Comparison of ENCODE assay signal across 20 cellular contexts in genomic region chr6:81768150-81768942, GRCh38.
"Had no signal": no experiment of that assay in that cellular context is flagged by ENCODE, and none has a peak within 500 bp of the region (broad histone marks: within the 10 kb centered on the region; RNA-seq: fewer than 3 reads in every experiment).

No MANE protein-coding gene starts in this region.

- H3K27me3 ChIP-seq: ascending aorta, breast epithelium, gastroesophageal sphincter, heart left ventricle, left lung had no signal

- H3K9me3 ChIP-seq: ascending aorta, breast epithelium, gastroesophageal sphincter, heart left ventricle, left lung, prostate gland, spleen had no signal

- H3K4me3 ChIP-seq: ascending aorta, breast epithelium, gastroesophageal sphincter, heart left ventricle, left lung, prostate gland, spleen had no signal

- FAIRE-seq: endometrium, kidney, urothelium cell line had no signal

- ATAC-seq: activated CD8-positive, alpha-beta T cell treated with anti-CD3 and anti-CD28 coated beads, Interleukin-2, amount 10 ng/mL, durations not matched to agents 7 days and 5 days; activated T-cell treated with anti-CD3 and anti-CD28 coated beads, Interleukin-2, amount 50 U/mL, for 72 hours; heart left ventricle; right cardiac atrium; stimulated activated naive B cell treated with anti-CD40 and anti-IgM and Interleukin-4, amounts not matched to agents 10 μg/mL and 1 μg/mL and 100 μg/mL, for 72 hours had no signal

- H3K4me1 ChIP-seq: prostate gland had no signal

- H3K36me3 ChIP-seq: ascending aorta, breast epithelium, gastroesophageal sphincter, heart left ventricle, left lung, prostate gland, spleen had no signal

- DNase-seq: activated CD4-positive, alpha-beta T cell treated with anti-CD3 and anti-CD28 coated beads, Interleukin-2, amount 10 ng/mL, durations not matched to agents 24 days and 14 days; activated CD8-positive, alpha-beta memory T cell treated with anti-CD3 and anti-CD28 coated beads, Interleukin-2, amount 50 U/mL, for 48 hours; activated CD8-positive, alpha-beta T cell treated with anti-CD3 and anti-CD28 coated beads, Interleukin-2, amount 10 ng/mL, durations not matched to agents 7 days and 5 days; activated effector memory CD4-positive, alpha-beta T cell treated with anti-CD3 and anti-CD28 coated beads, Interleukin-2, amount 50 U/mL, for 16 hours; activated naive CD4-positive, alpha-beta T cell treated with anti-CD3 and anti-CD28 coated beads, Interleukin-2, amount 50 U/mL, for 16 hours; activated T-cell treated with anti-CD3 and anti-CD28 coated beads, Interleukin-2, amount 50 U/mL, for 72 hours; cortex of kidney; erythroblast; heart left ventricle; kidney; spleen; stimulated activated naive B cell treated with anti-CD40 and anti-IgM and Interleukin-4, amounts not matched to agents 10 μg/mL and 1 μg/mL and 100 μg/mL, for 72 hours had no signal

- H3K27ac ChIP-seq: ascending aorta, gastroesophageal sphincter, heart left ventricle, left lung, prostate gland, spleen had no signal
